8 cellular contexts compared by ENCODE assay signal in the genomic region with DNA sequence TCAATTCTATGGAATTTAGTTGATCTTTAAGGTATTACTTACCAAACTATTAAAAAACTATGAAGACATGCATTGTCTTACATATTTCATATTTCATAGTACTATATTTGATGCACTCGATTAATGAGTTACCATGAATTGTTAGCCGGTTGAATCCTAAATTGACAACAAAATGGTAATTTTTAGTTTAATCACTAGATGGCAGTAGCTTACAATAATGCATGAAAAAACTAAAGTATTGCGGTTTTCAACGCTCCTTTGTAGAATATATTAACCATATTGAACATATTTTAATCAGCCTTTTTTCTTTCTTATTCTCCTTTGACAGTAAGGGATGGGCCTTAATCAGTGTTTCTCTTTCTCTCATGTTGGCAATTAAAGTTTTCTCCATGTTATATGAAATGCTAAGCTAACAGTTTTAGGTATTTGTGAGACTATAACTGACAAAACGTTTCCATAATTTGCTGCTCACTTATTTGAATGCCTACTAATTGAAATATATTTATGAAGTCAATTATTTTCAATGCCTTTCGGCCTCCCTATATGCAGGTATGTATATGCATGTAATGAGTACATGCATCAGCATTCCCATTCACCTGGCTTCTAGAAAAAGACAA. TPM values are rescaled to one million over a fixed set of nuclear protein-coding genes. Genes with fewer than 3 reads are reported as not detected.
DNase-seq lines count a peak whose midpoint lies in the region; ATAC-seq, FAIRE-seq and TF ChIP-seq lines count a peak whose summit lies in the region.

No MANE protein-coding gene starts in this region.

- H3K9ac ChIP-seq in SK-N-MC (ENCODE audit: insufficient read length) = no peak overlapping the region

- ATAC-seq in GM21825 (IDR thresholded peaks at IDR 0.05; ENCODE audit: unreplicated experiment) = no peak

- no peaks in the 10 kb centered on the region for H3K9me3 ChIP-seq in SK-N-MC (ENCODE audit: low read depth, low read length)

- in situ Hi-C loops in Caki2 (cut with HindIII; ENCODE audit: low pct_unique_long_range_greater_than_20kb, low sequenced_read_pairs) = no loop called here

- TF ChIP-seq CTCF in fibroblast of pulmonary artery (IDR thresholded peaks at IDR 0.05; ENCODE audit: low read length, missing control alignments) = peak; percentile 50
- peak; percentile 31 for TF ChIP-seq CTCF in retinal pigment epithelial cell (conservative IDR thresholded peaks at IDR 0.05; ENCODE audit: low read depth, low read length)

- H3K36me3 ChIP-seq in SK-N-MC (ENCODE audit: insufficient read depth, low read length) = no peaks in the 10 kb centered on the region

- H3K27ac ChIP-seq in SK-N-MC = no peak overlapping the region

- no peak overlapping the region for H3K4me3 ChIP-seq in SK-N-MC
- no peak overlapping the region for H3K4me3 ChIP-seq in fibroblast of pulmonary artery (replicated peaks; ENCODE audit: low read depth, low read length)
- no peak overlapping the region for H3K4me3 ChIP-seq in retinal pigment epithelial cell (ENCODE audit: low read length)

- FAIRE-seq in GM19239 (lab: Jason Lieb, UNC) = peak; percentile 86

- DNase-seq in Caki2 (ENCODE audit: low read depth) (peak; percentile 36), GM19239 (ENCODE audit: insufficient read length, low spot score) (no peak), Kasumi-1 (lab: John Stamatoyannopoulos, UW) (peak; percentile 38 to 46), SK-N-MC (ENCODE audit: low read depth, low spot score) (peak; percentile 47), fibroblast of pulmonary artery (ENCODE audit: low read depth) (peak; percentile 59), retinal pigment epithelial cell (ENCODE audit: low read depth) (no peak)
- no peak for DNase-seq in stimulated activated CD4-positive, alpha-beta T cell treated with anti-CD3 and anti-CD28 coated beads, Interleukin-4, amount 100 ng/mL, for 4 hours

RNA-seq across cellular contexts. Expression of a gene that starts 48.5 kb away (rescaled TPM):
- 31.2 and 45.1 TPM in 2 replicates for total RNA-seq in Caki2 (2014; rRNA removed; shearing (Covaris generic); ENCODE audit: low replicate concordance)

Comparison
In these comparisons a context has a peak if more than half of its experiments do, and no peak if none do; other contexts are left out.
1. DNase-seq: peak in Caki2 (single experiment), Kasumi-1 (2 of 2), SK-N-MC (single experiment) and fibroblast of pulmonary artery (single experiment); none in GM19239 (single experiment), retinal pigment epithelial cell (single experiment) and stimulated activated CD4-positive, alpha-beta T cell treated with anti-CD3 and anti-CD28 coated beads, Interleukin-4, amount 100 ng/mL, for 4 hours (0 of 2).